In the genomic region with DNA sequence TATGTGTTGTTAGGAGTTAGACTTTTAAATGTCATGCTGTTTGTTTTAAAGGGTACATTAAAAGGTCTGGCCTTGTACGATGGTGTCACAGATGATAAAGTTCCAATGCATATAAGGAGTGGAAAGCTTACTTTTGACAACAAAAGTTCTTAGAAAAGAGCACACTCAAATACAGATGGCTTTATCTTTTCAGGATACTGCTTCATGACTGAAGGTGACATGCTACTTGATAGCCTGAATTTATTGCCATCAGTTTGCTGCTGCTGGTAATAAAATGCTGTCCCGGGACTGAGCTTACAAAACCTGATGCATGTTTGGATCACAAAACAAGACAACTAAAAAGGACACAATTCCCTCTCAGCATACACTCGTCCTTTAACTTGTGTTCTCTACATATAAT, we compare ENCODE assay signal across 22 cellular contexts.
"Had no signal": no experiment of that assay in that cellular context is flagged by ENCODE, and none has a peak within 500 bp of the region (broad histone marks: within the 10 kb centered on the region; RNA-seq: fewer than 3 reads in every experiment).

No MANE protein-coding gene starts in this region.

- ATAC-seq: Panc1, PC-3 had no signal

- H3K27ac ChIP-seq: HL-60, RWPE1 had no signal

- H3K9me3 ChIP-seq: SK-N-SH had no signal

- H3K27me3 Mint-ChIP-seq: IgD-negative memory B cell had no signal

- H3K4me3 Mint-ChIP-seq: IgD-negative memory B cell had no signal

- H3K9me3 Mint-ChIP-seq: IgD-negative memory B cell had no signal

- H3K4me2 ChIP-seq: SK-N-SH had no signal

- H3K9ac ChIP-seq: SK-N-SH had no signal

- DNase-seq: KBM-7, MV-4-11, NCI-H1048, NCI-H1105, NCI-H1417 treated with DMSO at 0.1 percent for 48 hours, NCI-H146, NCI-H1694 treated with DMSO at 0.1 percent for 48 hours, NCI-H1930, NCI-H2081, NCI-H2107, NCI-H2227 treated with DMSO at 0.1 percent for 48 hours, NCI-H510A, NCI-H524 treated with DMSO at 0.1 percent for 48 hours, NCI-H69, NCI-H774, PC-3, SHP77, SK-N-SH had no signal
